ENCODE assay signal across 31 cellular contexts in the genomic region with DNA sequence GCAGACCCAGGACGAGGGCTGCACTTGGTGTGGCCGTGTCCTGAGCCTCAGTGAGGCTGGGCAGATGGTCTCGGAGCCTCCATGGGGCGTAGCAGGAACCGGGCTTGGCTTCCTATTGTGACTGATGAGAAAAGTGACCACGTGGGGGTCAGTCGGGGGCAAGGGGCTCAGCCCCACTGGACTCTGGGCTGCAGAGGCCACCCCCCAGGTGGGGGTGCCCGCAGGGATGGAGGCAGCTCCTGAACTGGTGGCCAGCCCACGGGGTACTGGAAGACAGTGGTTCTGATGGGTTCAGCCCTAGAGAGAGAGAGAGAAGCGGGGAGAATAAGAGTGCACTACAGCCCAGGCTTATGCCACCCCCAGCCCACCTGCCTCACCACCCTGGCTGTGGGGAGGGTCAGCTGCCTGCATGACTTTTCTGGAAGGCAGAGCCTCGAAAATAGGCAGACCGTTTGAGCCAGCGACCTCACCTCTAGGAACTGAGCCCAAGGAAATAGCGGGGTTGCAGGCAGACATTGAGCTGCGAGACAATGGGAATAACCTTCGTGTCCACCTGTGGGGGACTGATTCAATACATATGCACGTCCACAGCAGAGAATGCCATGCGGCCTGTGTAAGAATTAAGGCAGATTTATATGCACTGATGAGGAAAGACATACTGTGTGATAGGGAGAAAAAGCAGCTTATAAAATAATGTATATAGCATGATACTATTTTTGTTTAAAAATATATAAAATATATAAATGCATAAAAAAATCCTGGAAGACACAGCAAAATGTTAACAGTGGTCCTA. TPM values are rescaled to one million over a fixed set of nuclear protein-coding genes. Genes with fewer than 3 reads are reported as not detected.
"Had no signal": no experiment of that assay in that cellular context is flagged by ENCODE, and none has a peak within 500 bp of the region (broad histone marks: within the 10 kb centered on the region; RNA-seq: fewer than 3 reads in every experiment).

No MANE protein-coding gene starts in this region.

- H3K4me3 Mint-ChIP-seq: natural killer cell; nephron; neural progenitor cell; stimulated activated effector memory CD8-positive, alpha-beta T cell treated with anti-CD3 and anti-CD28 coated beads, Interleukin-12 subunit alpha, Interleukin-12 subunit beta, amount 100 ng/mL, for 72 hours; stimulated activated naive B cell treated with anti-CD40 and anti-IgM and Interleukin-4, amounts not matched to agents 10 μg/mL and 1 μg/mL and 100 μg/mL, for 72 hours; stimulated activated naive CD8-positive, alpha-beta T cell treated with anti-CD3 and anti-CD28 coated beads, Interleukin-15, Interleukin-2, amounts not matched to agents 100 ng/mL and 50 ng/mL, for 24 hours had no signal

- H3K4me3 ChIP-seq: neural progenitor cell, ovary, psoas muscle, right lobe of liver, sigmoid colon, stomach, thoracic aorta, thyroid gland, tibial nerve, upper lobe of left lung, vagina had no signal

- H3K4me1 ChIP-seq: parathyroid adenoma, right lobe of liver, thyroid gland, upper lobe of left lung had no signal

- DNase-seq: natural killer cell; nucleus accumbens; ovary; posterior cingulate gyrus; psoas muscle; right cardiac atrium; right lobe of liver; sigmoid colon; stimulated activated CD4-positive, alpha-beta T cell treated with anti-CD3 and anti-CD28 coated beads, Interleukin-15, amount 100 ng/mL, for 24 hours; stimulated activated CD4-positive, alpha-beta T cell treated with anti-CD3 and anti-CD28 coated beads, Interleukin-2, amount 100 ng/mL, for 24 hours; stimulated activated CD4-positive, alpha-beta T cell treated with anti-CD3 and anti-CD28 coated beads, Interleukin-2, amount 100 ng/mL, for 48 hours; stimulated activated CD4-positive, alpha-beta T cell treated with anti-CD3 and anti-CD28 coated beads, Interleukin-4, amount 100 ng/mL, for 24 hours; stimulated activated naive B cell treated with anti-CD40 and anti-IgM and Interleukin-4, amounts not matched to agents 10 μg/mL and 1 μg/mL and 100 μg/mL, for 72 hours; stimulated activated naive CD4-positive, alpha-beta T cell treated with Interleukin-2 at 50 U/mL for 16 hours; stomach; thyroid gland; trophoblast cell; upper lobe of left lung had no signal

- H3K9me3 Mint-ChIP-seq: natural killer cell; nephron; neural progenitor cell; stimulated activated effector memory CD8-positive, alpha-beta T cell treated with anti-CD3 and anti-CD28 coated beads, Interleukin-12 subunit alpha, Interleukin-12 subunit beta, amount 100 ng/mL, for 72 hours; stimulated activated naive B cell treated with anti-CD40 and anti-IgM and Interleukin-4, amounts not matched to agents 10 μg/mL and 1 μg/mL and 100 μg/mL, for 72 hours; stimulated activated naive CD8-positive, alpha-beta T cell treated with anti-CD3 and anti-CD28 coated beads, Interleukin-15, Interleukin-2, amounts not matched to agents 100 ng/mL and 50 ng/mL, for 24 hours had no signal

- H3K27me3 ChIP-seq: neural progenitor cell, ovary, right lobe of liver, sigmoid colon, thyroid gland, tibial nerve, upper lobe of left lung, vagina had no signal

- H3K9me3 ChIP-seq: neutrophil, ovary, psoas muscle, right lobe of liver, sigmoid colon, stomach, thoracic aorta, thyroid gland, tibial nerve, upper lobe of left lung, vagina had no signal

- H3K27me3 Mint-ChIP-seq: stimulated activated naive CD8-positive, alpha-beta T cell treated with anti-CD3 and anti-CD28 coated beads, Interleukin-15, Interleukin-2, amounts not matched to agents 100 ng/mL and 50 ng/mL, for 24 hours had no signal

- H3K4me2 ChIP-seq: neural progenitor cell had no signal

- H3K27ac ChIP-seq: neural progenitor cell, neutrophil, ovary, parathyroid adenoma, psoas muscle, right lobe of liver, sigmoid colon, stomach, thoracic aorta, thyroid gland, tibial nerve, upper lobe of left lung, vagina had no signal

- H3K36me3 Mint-ChIP-seq: natural killer cell had no signal

- H3K4me1 Mint-ChIP-seq: natural killer cell; stimulated activated effector memory CD8-positive, alpha-beta T cell treated with anti-CD3 and anti-CD28 coated beads, Interleukin-12 subunit alpha, Interleukin-12 subunit beta, amount 100 ng/mL, for 72 hours had no signal

- H3K9ac ChIP-seq: neural progenitor cell, parathyroid adenoma had no signal

- H2AFZ ChIP-seq: neural progenitor cell, parathyroid adenoma had no signal

- H3K36me3 ChIP-seq: neural progenitor cell, ovary, right lobe of liver, thyroid gland had no signal

- ATAC-seq: natural killer cell; psoas muscle; right cardiac atrium; right lobe of liver; stimulated activated effector memory CD8-positive, alpha-beta T cell treated with anti-CD3 and anti-CD28 coated beads, Interleukin-12 subunit alpha, Interleukin-12 subunit beta, amount 100 ng/mL, for 72 hours; stimulated activated naive B cell treated with anti-CD40 and anti-IgM and Interleukin-4, amounts not matched to agents 10 μg/mL and 1 μg/mL and 100 μg/mL, for 72 hours had no signal

- H3K27ac Mint-ChIP-seq: natural killer cell; nephron; neural progenitor cell; progenitor cell of endocrine pancreas; stimulated activated effector memory CD8-positive, alpha-beta T cell treated with anti-CD3 and anti-CD28 coated beads, Interleukin-12 subunit alpha, Interleukin-12 subunit beta, amount 100 ng/mL, for 72 hours; stimulated activated naive CD8-positive, alpha-beta T cell treated with anti-CD3 and anti-CD28 coated beads, Interleukin-15, Interleukin-2, amounts not matched to agents 100 ng/mL and 50 ng/mL, for 24 hours had no signal

RNA-seq across cellular contexts. Expression of a gene that starts 11.5 kb away (rescaled TPM):
- total RNA-seq: psoas muscle, right cardiac atrium, right lobe of liver, skeletal muscle tissue, stomach, subcutaneous adipose tissue, ureter, vagina had no signal
